In genomic region chr17:18965530-18966236, GRCh38 we compare ENCODE assay signal across 22 cellular contexts. TPM values are rescaled to one million over a fixed set of nuclear protein-coding genes. Genes with fewer than 3 reads are reported as not detected.
DNase-seq lines count a peak whose midpoint lies in the region; ATAC-seq and TF ChIP-seq lines count a peak whose summit lies in the region.
"Had no signal": no experiment of that assay in that cellular context is flagged by ENCODE, and none has a peak within 500 bp of the region (broad histone marks: within the 10 kb centered on the region; RNA-seq: fewer than 3 reads in every experiment).

No MANE protein-coding gene starts in this region.

- ATAC-seq in GM18519 (IDR thresholded peaks at IDR 0.05; ENCODE audit: low FRiP score, unreplicated experiment) = no peak
- ATAC-seq: Panc1 had no signal

- H3K4me2 ChIP-seq in osteoblast (ENCODE audit: insufficient read depth, low read length) = no peak overlapping the region
- H3K4me2 ChIP-seq: BLaER1 treated with 17β-estradiol and CSF1 and Interleukin-3, amounts not matched to agents 10 nM and 100 nM; KMS-11; SK-N-SH had no signal

- H3K4me1 ChIP-seq in HEK293 (ENCODE audit: control insufficient read depth, insufficient read depth, low read length) = peaks cover 11% of the 10 kb centered on the region
- H3K4me1 ChIP-seq in osteoblast (ENCODE audit: insufficient read depth, low read length) = peaks cover 33% of the 10 kb centered on the region

- no peaks in the 10 kb centered on the region for H3K27me3 ChIP-seq in osteoblast (ENCODE audit: insufficient read depth, low read length)
- H3K27me3 ChIP-seq: BLaER1 treated with 17β-estradiol and CSF1 and Interleukin-3, amounts not matched to agents 10 nM and 100 nM had no signal

- no peak for DNase-seq in activated naive CD4-positive, alpha-beta T cell (lab: John Stamatoyannopoulos, UW)
- DNase-seq in RWPE1 (ENCODE audit: low spot score) = no peak
- peak; percentile 82 for DNase-seq in osteoblast (ENCODE audit: insufficient read length, low spot score, missing footprints)
- DNase-seq in SHP77 treated with DMSO at 0.1 percent for 48 hours (lab: John Stamatoyannopoulos, UW) = no peak
- no peak for DNase-seq in AG08395 (ENCODE audit: low spot score)
- DNase-seq: CD8-positive, alpha-beta memory T cell; DND-41; H7; NCI-H1436; NCI-H2029 treated with DMSO at 0.1 percent for 48 hours; NCI-H2171; NCI-H446 treated with DMSO at 0.1 percent for 48 hours; SHP77; SK-N-SH had no signal

- H3K27ac Mint-ChIP-seq in activated naive CD4-positive, alpha-beta T cell treated with anti-CD3 and anti-CD28 coated beads, Interleukin-2, amount 50 U/mL, for 24 hours = peak overlapping the region; percentile 91

- CTCF ChIA-PET in HEK293 (lab: Yijun Ruan, JAX) (no interaction called here), RWPE1 (lab: Yijun Ruan, JAX) (no interaction called here)

- H3K9me3 ChIP-seq in HEK293 (ENCODE audit: control insufficient read depth, insufficient read depth, low read depth, low read length) (no peaks in the 10 kb centered on the region), osteoblast (ENCODE audit: low read depth, low read length) (no peaks in the 10 kb centered on the region)
- H3K9me3 ChIP-seq: BLaER1 treated with 17β-estradiol and CSF1 and Interleukin-3, amounts not matched to agents 10 nM and 100 nM; SK-N-SH had no signal

- H2AFZ ChIP-seq in osteoblast (ENCODE audit: low read length) = no peak overlapping the region

- H3K27ac ChIP-seq in HEK293 (ENCODE audit: extremely low read depth, low read depth, low read length) = no peak overlapping the region
- peak overlapping the region; percentile 86 for H3K27ac ChIP-seq in RWPE1
- no peak overlapping the region for H3K27ac ChIP-seq in osteoblast (ENCODE audit: low read depth, low read length)
- H3K27ac ChIP-seq: BLaER1 treated with 17β-estradiol and CSF1 and Interleukin-3, amounts not matched to agents 10 nM and 100 nM; KMS-11 had no signal

- H3K4me3 ChIP-seq in HEK293 (ENCODE audit: low read depth, low read length) (no peak overlapping the region), osteoblast (ENCODE audit: insufficient read depth, low read length) (no peak overlapping the region)
- H3K4me3 ChIP-seq: BLaER1 treated with 17β-estradiol and CSF1 and Interleukin-3, amounts not matched to agents 10 nM and 100 nM had no signal

- TF ChIP-seq CTCF in HEK293 (tag by site-specific recombination; IDR thresholded peaks at IDR 0.05) (no peak), RWPE1 (conservative IDR thresholded peaks at IDR 0.05; ENCODE audit: low read depth) (no peak), osteoblast (IDR thresholded peaks at IDR 0.05; ENCODE audit: extremely low read depth, low read depth, low read length) (no peak)

- POLR2A ChIA-PET in HEK293 (lab: Yijun Ruan, JAX) = no interaction called here
- POLR2A ChIA-PET in RWPE1 (lab: Yijun Ruan, JAX; ENCODE audit: low non-redundant PET) = interaction anchor here (0.6 kb wide), 1 partner anchor 11 kb away, joined by 3 read pairs; no protein-coding TSS in a partner anchor

- H4K20me1 ChIP-seq in osteoblast (ENCODE audit: insufficient read depth, low read length) = no peaks in the 10 kb centered on the region
- H4K20me1 ChIP-seq: BLaER1 treated with 17β-estradiol and CSF1 and Interleukin-3, amounts not matched to agents 10 nM and 100 nM had no signal

- no peak overlapping the region for H3K4me3 Mint-ChIP-seq in activated naive CD4-positive, alpha-beta T cell treated with anti-CD3 and anti-CD28 coated beads, Interleukin-2, amount 50 U/mL, for 24 hours
- H3K4me3 Mint-ChIP-seq: CD8-positive, alpha-beta memory T cell had no signal

- H3K27me3 Mint-ChIP-seq in activated naive CD4-positive, alpha-beta T cell treated with anti-CD3 and anti-CD28 coated beads, Interleukin-2, amount 50 U/mL, for 24 hours = no peaks in the 10 kb centered on the region

- H3K9me3 Mint-ChIP-seq in activated naive CD4-positive, alpha-beta T cell treated with anti-CD3 and anti-CD28 coated beads, Interleukin-2, amount 50 U/mL, for 24 hours = no peaks in the 10 kb centered on the region
- H3K9me3 Mint-ChIP-seq: CD8-positive, alpha-beta memory T cell had no signal

- H3K36me3 ChIP-seq in HEK293 (ENCODE audit: control insufficient read depth in 2 of 2, insufficient read depth in 1 of 2, low read length in 2 of 2) (no peaks in the 10 kb centered on the region), osteoblast (ENCODE audit: insufficient read depth, low read length) (no peaks in the 10 kb centered on the region)

- H3K79me2 ChIP-seq in osteoblast (ENCODE audit: insufficient read depth, low read length) = no peaks in the 10 kb centered on the region

- peaks cover 28% of the 10 kb centered on the region for H3K4me1 Mint-ChIP-seq in activated naive CD4-positive, alpha-beta T cell treated with anti-CD3 and anti-CD28 coated beads, Interleukin-2, amount 50 U/mL, for 24 hours

- no peaks in the 10 kb centered on the region for H3K36me3 Mint-ChIP-seq in activated naive CD4-positive, alpha-beta T cell treated with anti-CD3 and anti-CD28 coated beads, Interleukin-2, amount 50 U/mL, for 24 hours

TF ChIP-seq in HEK293, 187 proteins besides CTCF, POLR2A, EP300 and RAD21:
- TF ChIP-seq ZNF335 (tag by site-specific recombination; conservative IDR thresholded peaks at IDR 0.05) = peak; percentile 43
- TF ChIP-seq BCL6B (tag by site-specific recombination; IDR thresholded peaks at IDR 0.05) = no peak
- 0 out of 2 replicates have a peak, but pooled peaks have one; percentile 46 for TF ChIP-seq GLIS2 (tag by site-specific recombination; IDR thresholded peaks at IDR 0.05)
- no peak for TF ChIP-seq WT1 (tag by site-specific recombination; IDR thresholded peaks at IDR 0.05)
- peak; percentile 99 for TF ChIP-seq ZIC2 (tag by site-specific recombination; IDR thresholded peaks at IDR 0.05)
- peak; percentile 46; the same call in 1 of the 2 replicates for TF ChIP-seq REST (tag by site-specific recombination; IDR thresholded peaks at IDR 0.05)
- TF ChIP-seq GLIS1 (tag by site-specific recombination; IDR thresholded peaks at IDR 0.05) = peak; percentile 95

RNA-seq across cellular contexts. Expression of gene SLC5A10, which starts 13.7 kb away (rescaled TPM):
- total RNA-seq in osteoblast = not detected in 2 replicates
- total RNA-seq: A673; CD8-positive, alpha-beta memory T cell; H7; M059J had no signal

RNA-seq across cellular contexts. Expression of gene FAM83G, which starts 38.9 kb away (rescaled TPM):
- 9.1 and 11.6 TPM in 2 replicates for total RNA-seq in osteoblast
